18 cellular contexts compared by ENCODE assay signal in genomic region chr17:34205401-34205800, GRCh38. TPM values are rescaled to one million over a fixed set of nuclear protein-coding genes. Genes with fewer than 3 reads are reported as not detected.
A peak's percentile ranks its signal among the peaks of the same experiment; 100 is the strongest.
DNase-seq lines count a peak whose midpoint lies in the region; ATAC-seq and TF ChIP-seq lines count a peak whose summit lies in the region.
"Had no signal": no experiment of that assay in that cellular context is flagged by ENCODE, and none has a peak within 500 bp of the region (broad histone marks: within the 10 kb centered on the region; RNA-seq: fewer than 3 reads in every experiment).

No MANE protein-coding gene starts in this region.

- peaks cover 0 to 4% (median 0%) of the 10 kb centered on the region in 8 donors for H3K9me3 Mint-ChIP-seq in CD4-positive, alpha-beta memory T cell
- H3K9me3 Mint-ChIP-seq: CD8-positive, alpha-beta T cell had no signal

- peak overlapping the region; percentile 49 for H3K27ac ChIP-seq in Panc1 (ENCODE audit: low read length)
- no peak overlapping the region for H3K27ac ChIP-seq in CD4-positive, alpha-beta memory T cell (ENCODE audit: low read depth, low read length)
- H3K27ac ChIP-seq: BLaER1 had no signal

- H3K4me3 Mint-ChIP-seq in CD4-positive, alpha-beta memory T cell: no peak overlapping the region
- H3K4me3 Mint-ChIP-seq: CD14-positive monocyte; CD4-positive, CD25-positive, alpha-beta regulatory T cell; CD8-positive, alpha-beta T cell had no signal

- no peaks in the 10 kb centered on the region for H3K36me3 Mint-ChIP-seq in CD4-positive, alpha-beta memory T cell
- H3K36me3 Mint-ChIP-seq: CD4-positive, CD25-positive, alpha-beta regulatory T cell; CD8-positive, alpha-beta T cell had no signal

- BruUV-seq in Panc1 (replicated peaks; lab: Mats Ljungman, UMichigan): no TSS peak

- POLR2A ChIA-PET in Panc1 (lab: Charles Lee): no interaction called here
- POLR2A ChIA-PET in CD4-positive, alpha-beta memory T cell (lab: Charles Lee; ENCODE audit: partially characterized antibody): no interaction called here

- H3K4me1 Mint-ChIP-seq in CD4-positive, alpha-beta memory T cell: no peaks in the 10 kb centered on the region

- no peak overlapping the region for H3K27ac Mint-ChIP-seq in CD4-positive, alpha-beta memory T cell
- H3K27ac Mint-ChIP-seq: CD4-positive, CD25-positive, alpha-beta regulatory T cell; CD8-positive, alpha-beta T cell had no signal

- H3K4me3 ChIP-seq in Panc1 (ENCODE audit: low read depth in 2 of 2, low read length in 2 of 2): no peak overlapping the region
- H3K4me3 ChIP-seq in CD4-positive, alpha-beta memory T cell (ENCODE audit: low read length in 2 of 2): no peak overlapping the region
- H3K4me3 ChIP-seq: BLaER1 had no signal

- no peak for TF ChIP-seq CTCF in Panc1 (IDR thresholded peaks at IDR 0.05)

- DNase-seq in M059J (ENCODE audit: low read depth): peak; percentile 53
- no peak for DNase-seq in Panc1 (ENCODE audit: low read depth, low spot score)
- peak; percentile 38 for DNase-seq in islet precursor cell
- DNase-seq in NCI-H146 treated with DMSO at 0.1 percent for 48 hours (lab: John Stamatoyannopoulos, UW; ENCODE audit: unreplicated experiment): no peak
- DNase-seq in HuH-7 (ENCODE audit: low spot score): no peak
- no peak for DNase-seq in CD4-positive, alpha-beta memory T cell
- DNase-seq: 8988T; ACHN; BE2C; C1 segment of cervical spinal cord; Caco-2; Calu3; CD4-positive, CD25-positive, alpha-beta regulatory T cell; CD8-positive, alpha-beta T cell; DMS79 treated with DMSO at 0.1 percent for 48 hours; GF-D8 had no signal

- CTCF ChIA-PET in Panc1 (lab: Charles Lee): interaction anchor here (2.3 kb wide), 1 partner anchor 156 kb away, joined by 15 read pairs; no protein-coding TSS in a partner anchor
- CTCF ChIA-PET in CD4-positive, alpha-beta memory T cell (lab: Charles Lee; ENCODE audit: partially characterized antibody): interaction anchor here (1.2 to 2.0 kb wide), 2 partner anchors 10 to 156 kb away, joined by 3 to 4 read pairs; no protein-coding TSS in a partner anchor

- no peak for ATAC-seq in Panc1
- ATAC-seq: CD8-positive, alpha-beta T cell had no signal

- no peaks in the 10 kb centered on the region for H3K27me3 ChIP-seq in Panc1 (ENCODE audit: control insufficient read depth, insufficient read depth, low read length)
- H3K27me3 ChIP-seq in CD4-positive, alpha-beta memory T cell (ENCODE audit: insufficient read depth, low read length): no peaks in the 10 kb centered on the region
- H3K27me3 ChIP-seq: BE2C, BLaER1 had no signal

- intact Hi-C loops in Panc1 (cut with micrococcal nuclease; ENCODE audit: unreplicated experiment): loop anchor here (10.0 kb wide), 1 partner anchor 99 kb away; no protein-coding TSS in a partner anchor
- intact Hi-C loops in CD4-positive, alpha-beta memory T cell (cut with micrococcal nuclease): no loop called here

- H3K9me3 ChIP-seq in Panc1 (ENCODE audit: control insufficient read depth, insufficient read depth, low read depth, low read length): no peaks in the 10 kb centered on the region
- H3K9me3 ChIP-seq in CD4-positive, alpha-beta memory T cell (ENCODE audit: control insufficient read depth in 1 of 2, low read length in 2 of 2): no peaks in the 10 kb centered on the region
- H3K9me3 ChIP-seq: BE2C, Caco-2 had no signal

- peaks cover 0 to 12% of the 10 kb centered on the region in 2 donors for H3K27me3 Mint-ChIP-seq in CD4-positive, alpha-beta memory T cell

- in situ Hi-C loops in Panc1 (cut with HindIII; ENCODE audit: low pct_unique_long_range_greater_than_20kb, low sequenced_read_pairs): no loop called here

- H3K4me1 ChIP-seq in Panc1 (ENCODE audit: control insufficient read depth, insufficient read depth, low read length): peaks cover 3% of the 10 kb centered on the region
- H3K4me1 ChIP-seq in CD4-positive, alpha-beta memory T cell (ENCODE audit: insufficient read depth, low read length): no peaks in the 10 kb centered on the region
- H3K4me1 ChIP-seq: BE2C, Caco-2 had no signal

- no peaks in the 10 kb centered on the region for H3K36me3 ChIP-seq in Panc1 (ENCODE audit: control insufficient read depth, insufficient read depth, low read length)
- no peaks in the 10 kb centered on the region for H3K36me3 ChIP-seq in CD4-positive, alpha-beta memory T cell (ENCODE audit: insufficient read depth, low read length)
- H3K36me3 ChIP-seq: BE2C, BLaER1 had no signal

RNA-seq across cellular contexts. Expression of gene CCL2, which starts 49.7 kb away (rescaled TPM):
- total RNA-seq in M059J (2014; rRNA removed; shearing (Covaris generic)): 85.5 and 135 TPM in 2 replicates
- total RNA-seq in Panc1 (2021; ENCODE audit: unreplicated experiment): 513 TPM
- 230 TPM for polyA plus RNA-seq in Panc1 (2012; ENCODE audit: insufficient read length)
- total RNA-seq in CD4-positive, alpha-beta memory T cell: 10 to 100 TPM; 16.7 to 20.7 TPM
- not detected for polyA plus RNA-seq in CD4-positive, alpha-beta memory T cell
- total RNA-seq: Caco-2; CD4-positive, CD25-positive, alpha-beta regulatory T cell; CD8-positive, alpha-beta T cell had no signal
- polyA plus RNA-seq: CD4-positive, CD25-positive, alpha-beta regulatory T cell had no signal

Comparison
In these comparisons a context has a peak if more than half of its experiments do, and no peak if none do; other contexts are left out.
1. DNase-seq: peak in M059J (single experiment) and islet precursor cell (single experiment); none in Panc1 (single experiment), NCI-H146 treated with DMSO at 0.1 percent for 48 hours (single experiment), HuH-7 (single experiment) and CD4-positive, alpha-beta memory T cell (0 of 5).